ENCODE assay signal across 1 cellular context in genomic region chr21:43728467-43729390, GRCh38.
A peak's percentile ranks its signal among the peaks of the same experiment; 100 is the strongest.
TF ChIP-seq lines count a peak whose summit lies in the region.

No MANE protein-coding gene starts in this region.

TF ChIP-seq in K562, 482 proteins besides CTCF, POLR2A, EP300 and RAD21 (continued from another document and continues in another):
- TF ChIP-seq ZNF318 (IDR thresholded peaks at IDR 0.05; ENCODE audit: borderline replicate concordance in 1 of 2, low read depth in 1 of 2) (peak in 1 of 2 experiments; percentile 100; a peak in 2 of 4 replicates), ZNF212 (CRISPR knock-in tag; IDR thresholded peaks at IDR 0.05) (no peak), NRF1 (conservative IDR thresholded peaks at IDR 0.05 in 1 of 2, IDR thresholded peaks at IDR 0.05 in 1 of 2) (peak; percentile 86 to 90), NCOA2 (IDR thresholded peaks at IDR 0.05; ENCODE audit: partially characterized antibody in 2 of 2) (no peak), CBX3 (IDR thresholded peaks at IDR 0.05; ENCODE audit: borderline replicate concordance in 1 of 2, low read length in 2 of 2) (peak in 1 of 2 experiments; percentile 92; a peak in 1 of 3 replicates), CBFA2T2 (conservative IDR thresholded peaks at IDR 0.05) (peak; percentile 90), FOXO4 (CRISPR knock-in tag; IDR thresholded peaks at IDR 0.05) (no peak), PURB (CRISPR knock-in tag; IDR thresholded peaks at IDR 0.05; ENCODE audit: low read depth) (no peak), ZBTB8A (IDR thresholded peaks at IDR 0.05; ENCODE audit: partially characterized antibody) (no peak), ZFP36 (IDR thresholded peaks at IDR 0.05; ENCODE audit: low read depth, low read length, partially characterized antibody) (peak; percentile 92), ZNF217 (CRISPR knock-in tag; IDR thresholded peaks at IDR 0.05) (no peak), MAFG (tag; conservative IDR thresholded peaks at IDR 0.05) (no peak), ZNF644 (tag; IDR thresholded peaks at IDR 0.05; ENCODE audit: low read depth) (no peak), ZNF586 (CRISPR knock-in tag; conservative IDR thresholded peaks at IDR 0.05) (no peak), NFIX (CRISPR knock-in tag; IDR thresholded peaks at IDR 0.05; ENCODE audit: low read depth) (no peak), EP400 (IDR thresholded peaks at IDR 0.05) (peak; percentile 99), LCOR (CRISPR knock-in tag; IDR thresholded peaks at IDR 0.05) (peak; percentile 97), FOSL1 (tag; conservative IDR thresholded peaks at IDR 0.05) (peak; percentile 99), ADNP (tag; IDR thresholded peaks at IDR 0.05) (no peak), RAD51 (IDR thresholded peaks at IDR 0.05; ENCODE audit: borderline replicate concordance, low read depth) (peak; percentile 92), MECOM (CRISPR knock-in tag; IDR thresholded peaks at IDR 0.05) (no peak), BCL6 (CRISPR knock-in tag; IDR thresholded peaks at IDR 0.05) (no peak), CBX5 (IDR thresholded peaks at IDR 0.05; ENCODE audit: borderline replicate concordance, low read depth) (no peak; the same call in 1 of the 2 replicates), ZZZ3 (IDR thresholded peaks at IDR 0.05) (no peak), ELK1 (CRISPR knock-in tag; IDR thresholded peaks at IDR 0.05) (no peak), RBM14 (IDR thresholded peaks at IDR 0.05; ENCODE audit: borderline replicate concordance, insufficient read depth, low read depth, low read length) (no peak), U2AF2 (optimal IDR thresholded peaks at IDR 0.05; ENCODE audit: low read depth, low read length) (no peak), ZNF589 (CRISPR knock-in tag; IDR thresholded peaks at IDR 0.05; ENCODE audit: low read depth) (peak; percentile 55; the same call in 1 of the 2 replicates), PRDM10 (IDR thresholded peaks at IDR 0.05; ENCODE audit: partially characterized antibody) (peak; percentile 83), BRF2 (IDR thresholded peaks at IDR 0.05; ENCODE audit: borderline replicate concordance, insufficient read depth, insufficient read length) (no peak), SRSF9 (IDR thresholded peaks at IDR 0.05; ENCODE audit: borderline replicate concordance, low read depth, low read length) (no peak), ATF4 (CRISPR knock-in tag; IDR thresholded peaks at IDR 0.05) (no peak), ERF (CRISPR knock-in tag; IDR thresholded peaks at IDR 0.05) (no peak), NFRKB (IDR thresholded peaks at IDR 0.05; ENCODE audit: low read depth) (no peak), RFX7 (CRISPR knock-in tag; IDR thresholded peaks at IDR 0.05) (no peak), HEY1 (CRISPR knock-in tag; IDR thresholded peaks at IDR 0.05; ENCODE audit: borderline replicate concordance) (no peak), TAL1 (IDR thresholded peaks at IDR 0.05) (peak; percentile 69), NCOA4 (IDR thresholded peaks at IDR 0.05; ENCODE audit: partially characterized antibody) (no peak), DNMT1 (IDR thresholded peaks at IDR 0.05) (no peak), EHMT2 (IDR thresholded peaks at IDR 0.05) (no peak), PCBP2 (IDR thresholded peaks at IDR 0.05; ENCODE audit: low read depth, low read length, poor library complexity, severe bottlenecking) (no peak), CCNT2 (IDR thresholded peaks at IDR 0.05; ENCODE audit: borderline replicate concordance, extremely low read depth, insufficient read length, low read depth, low read length) (peak; percentile 100), SMARCA4 (IDR thresholded peaks at IDR 0.05) (peak; percentile 91), ZNF408 (CRISPR knock-in tag; IDR thresholded peaks at IDR 0.05; ENCODE audit: low read depth) (no peak), ZNF764 (CRISPR knock-in tag; IDR thresholded peaks at IDR 0.05; ENCODE audit: low read depth) (no peak), SIN3A (IDR thresholded peaks at IDR 0.05; ENCODE audit: borderline replicate concordance in 2 of 2, control insufficient read depth in 1 of 2, low read depth in 2 of 2, low read length in 2 of 2) (peak; percentile 96 to 98), MYNN (IDR thresholded peaks at IDR 0.05) (peak; percentile 98), MYNN (CRISPR knock-in tag; IDR thresholded peaks at IDR 0.05) (no peak), MBD2 (IDR thresholded peaks at IDR 0.05; ENCODE audit: borderline replicate concordance, low read depth) (peak; percentile 85), NONO (IDR thresholded peaks at IDR 0.05; ENCODE audit: low read depth in 2 of 2, low read length in 1 of 2) (peak in 1 of 2 experiments; percentile 96; a peak in 2 of 4 replicates), PPARD (CRISPR knock-in tag; IDR thresholded peaks at IDR 0.05) (no peak), HNRNPLL (IDR thresholded peaks at IDR 0.05; ENCODE audit: low read depth, low read length, poor library complexity, severe bottlenecking) (peak; percentile 72), XRCC3 (IDR thresholded peaks at IDR 0.05) (no peak), ZNF79 (CRISPR knock-in tag; IDR thresholded peaks at IDR 0.05; ENCODE audit: low read depth) (no peak), EZH2 (IDR thresholded peaks at IDR 0.05; ENCODE audit: borderline replicate concordance, low read depth, low read length) (no peak), MED1 (CRISPR knock-in tag; IDR thresholded peaks at IDR 0.05; ENCODE audit: borderline replicate concordance) (no peak), ZNF507 (tag; conservative IDR thresholded peaks at IDR 0.05) (no peak), HDAC2 (IDR thresholded peaks at IDR 0.05) (peak; percentile 97)
